11 cellular contexts compared by ENCODE assay signal in the genomic region with DNA sequence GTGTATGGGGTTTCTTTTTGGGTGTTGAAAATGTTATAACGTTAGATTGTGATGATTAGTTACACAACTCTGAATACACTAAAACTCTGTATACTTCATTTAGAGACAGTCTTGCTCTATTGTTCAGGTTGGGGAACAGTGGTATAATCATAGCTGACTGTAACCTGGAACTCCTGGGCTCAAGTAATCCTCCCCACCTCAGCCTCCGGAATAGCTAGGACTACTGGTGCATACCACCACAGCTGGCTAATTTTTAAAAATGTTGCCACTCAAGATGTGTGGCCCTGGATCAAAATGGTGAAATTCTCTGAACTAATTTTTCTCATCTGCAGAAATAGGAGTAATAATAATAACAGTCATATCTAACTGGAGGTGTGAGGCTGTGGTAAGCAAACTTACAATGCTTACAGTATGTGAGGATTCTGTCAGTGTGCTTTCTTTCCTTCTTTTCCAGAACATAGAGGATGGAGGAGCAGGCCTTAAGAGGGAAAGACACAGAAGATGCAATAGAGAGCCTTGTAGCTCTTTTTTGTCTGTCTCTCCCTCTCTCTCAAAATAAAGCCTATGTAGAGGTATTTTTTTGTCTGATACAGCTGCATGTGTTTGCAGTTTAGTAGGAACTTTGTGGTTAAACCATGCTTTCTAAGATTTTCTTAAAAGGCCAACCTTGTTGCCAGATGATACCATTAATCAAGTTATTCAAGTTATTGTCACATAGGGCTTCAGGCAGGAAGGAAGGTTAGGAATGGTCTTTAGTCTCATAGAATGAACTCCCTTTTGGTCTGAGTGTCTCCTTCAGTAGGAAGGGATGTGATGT. TPM values are rescaled to one million over a fixed set of nuclear protein-coding genes. Genes with fewer than 3 reads are reported as not detected.
DNase-seq lines count a peak whose midpoint lies in the region; ATAC-seq and TF ChIP-seq lines count a peak whose summit lies in the region.
"Had no signal": no experiment of that assay in that cellular context is flagged by ENCODE, and none has a peak within 500 bp of the region (broad histone marks: within the 10 kb centered on the region; RNA-seq: fewer than 3 reads in every experiment).

No MANE protein-coding gene starts in this region.

- H3K9ac ChIP-seq in fibroblast of lung (ENCODE audit: insufficient read depth, low read length) = no peak overlapping the region

- TF ChIP-seq CTCF in Panc1 (IDR thresholded peaks at IDR 0.05) (no peak), fibroblast of lung (conservative IDR thresholded peaks at IDR 0.05 in 1 of 2, IDR thresholded peaks at IDR 0.05 in 1 of 2; ENCODE audit: low read depth in 1 of 2, low read length in 2 of 2) (no peak)

- H3K36me3 ChIP-seq in Panc1 (ENCODE audit: control insufficient read depth, insufficient read depth, low read length) (no peaks in the 10 kb centered on the region; the same call in 1 of the 2 replicates), fibroblast of lung (ENCODE audit: control insufficient read depth, insufficient read depth, low read length) (peaks cover 2% of the 10 kb centered on the region)

- H3K79me2 ChIP-seq in fibroblast of lung (ENCODE audit: control insufficient read depth, insufficient read depth, low read length) = peaks cover 91% of the 10 kb centered on the region

- intact Hi-C loops in activated naive CD4-positive, alpha-beta T cell treated with anti-CD3 and anti-CD28 coated beads for 36 hours (cut with micrococcal nuclease) = no loop called here
- intact Hi-C loops in Panc1 (cut with micrococcal nuclease; ENCODE audit: unreplicated experiment) = no loop called here

- H3K27me3 ChIP-seq in Panc1 (ENCODE audit: control insufficient read depth, insufficient read depth, low read length) (no peaks in the 10 kb centered on the region), fibroblast of lung (ENCODE audit: control insufficient read depth, insufficient read depth, low read length) (no peaks in the 10 kb centered on the region)

- peaks cover 9% of the 10 kb centered on the region for H3K36me3 Mint-ChIP-seq in activated naive CD4-positive, alpha-beta T cell treated with anti-CD3 and anti-CD28 coated beads for 36 hours (ENCODE audit: low read depth)
- peaks cover 22% of the 10 kb centered on the region for H3K36me3 Mint-ChIP-seq in stimulated activated memory B cell treated with anti-CD40 and anti-IgM and Interleukin-4, amounts not matched to agents 10 μg/mL and 1 μg/mL and 100 μg/mL, for 72 hours

- H3K4me3 Mint-ChIP-seq in activated naive CD4-positive, alpha-beta T cell treated with anti-CD3 and anti-CD28 coated beads for 36 hours = peak overlapping the region; percentile 6
- peak overlapping the region; percentile 68 for H3K4me3 Mint-ChIP-seq in stimulated activated memory B cell treated with anti-CD40 and anti-IgM and Interleukin-4, amounts not matched to agents 10 μg/mL and 1 μg/mL and 100 μg/mL, for 72 hours

- peaks cover 2% of the 10 kb centered on the region for H4K20me1 ChIP-seq in fibroblast of lung (ENCODE audit: control insufficient read depth, extremely low read depth, insufficient read depth, low read length)

- H3K27me3 Mint-ChIP-seq in activated naive CD4-positive, alpha-beta T cell treated with anti-CD3 and anti-CD28 coated beads for 36 hours (ENCODE audit: low read depth) = no peaks in the 10 kb centered on the region
- H3K27me3 Mint-ChIP-seq in stimulated activated memory B cell treated with anti-CD40 and anti-IgM and Interleukin-4, amounts not matched to agents 10 μg/mL and 1 μg/mL and 100 μg/mL, for 72 hours = no peaks in the 10 kb centered on the region

- BruUV-seq in Panc1 (replicated peaks; lab: Mats Ljungman, UMichigan) = TSS peak; percentile 10

- H3K27ac ChIP-seq in Panc1 (ENCODE audit: low read length) (no peak overlapping the region), fibroblast of lung (ENCODE audit: insufficient read depth, low read length) (no peak overlapping the region)

- CTCF ChIA-PET in activated naive CD4-positive, alpha-beta T cell treated with anti-CD3 and anti-CD28 coated beads for 36 hours (lab: Charles Lee) = no interaction called here
- CTCF ChIA-PET in Panc1 (lab: Charles Lee) = no interaction called here

- H3K9me3 Mint-ChIP-seq in activated naive CD4-positive, alpha-beta T cell treated with anti-CD3 and anti-CD28 coated beads for 36 hours = no peaks in the 10 kb centered on the region
- H3K9me3 Mint-ChIP-seq in stimulated activated memory B cell treated with anti-CD40 and anti-IgM and Interleukin-4, amounts not matched to agents 10 μg/mL and 1 μg/mL and 100 μg/mL, for 72 hours = no peaks in the 10 kb centered on the region

- H3K4me1 Mint-ChIP-seq in activated naive CD4-positive, alpha-beta T cell treated with anti-CD3 and anti-CD28 coated beads for 36 hours (ENCODE audit: low read depth) = peaks cover 83% of the 10 kb centered on the region
- H3K4me1 Mint-ChIP-seq in stimulated activated memory B cell treated with anti-CD40 and anti-IgM and Interleukin-4, amounts not matched to agents 10 μg/mL and 1 μg/mL and 100 μg/mL, for 72 hours = peaks cover 94% of the 10 kb centered on the region

- no peak for DNase-seq in activated naive CD4-positive, alpha-beta T cell treated with anti-CD3 and anti-CD28 coated beads for 36 hours
- no peak for DNase-seq in activated naive CD4-positive, alpha-beta T cell treated with anti-CD3 and anti-CD28 coated beads, Interleukin-2, amount 50 U/mL, for 16 hours
- no peak for DNase-seq in Panc1 (ENCODE audit: low read depth, low spot score)
- DNase-seq in fibroblast of lung (ENCODE audit: low read depth in 2 of 2) = peak; percentile 71 to 73
- no peak for DNase-seq in amygdala (lab: John Stamatoyannopoulos, UW)
- DNase-seq in activated effector memory CD4-positive, alpha-beta T cell treated with Interleukin-2 at 50 U/mL for 16 hours = no peak
- DNase-seq: midbrain, NCI-H2107 had no signal

- no peak overlapping the region for H2AFZ ChIP-seq in fibroblast of lung (ENCODE audit: low read length)

- in situ Hi-C loops in Panc1 (cut with HindIII; ENCODE audit: low pct_unique_long_range_greater_than_20kb, low sequenced_read_pairs) = no loop called here

- H3K4me1 ChIP-seq in Panc1 (ENCODE audit: control insufficient read depth, insufficient read depth, low read length) (no peaks in the 10 kb centered on the region; the same call in none of the 2 replicates), fibroblast of lung (ENCODE audit: control insufficient read depth, extremely low read depth, insufficient read depth, low read length) (peaks cover 8% of the 10 kb centered on the region)

- H3K4me3 ChIP-seq in Panc1 (ENCODE audit: low read depth in 2 of 2, low read length in 2 of 2) = no peak overlapping the region
- H3K4me3 ChIP-seq in fibroblast of lung (replicated peaks in 1 of 4; ENCODE audit: control extremely low read depth in 1 of 4, insufficient read depth in 1 of 4, low read depth in 3 of 4, low read length in 4 of 4) = no peak overlapping the region
- H3K4me3 ChIP-seq: smooth muscle cell had no signal

- H3K9me3 ChIP-seq in Panc1 (ENCODE audit: control insufficient read depth, insufficient read depth, low read depth, low read length) (no peaks in the 10 kb centered on the region), fibroblast of lung (ENCODE audit: control insufficient read depth, insufficient read depth, low read depth, low read length) (no peaks in the 10 kb centered on the region)

- POLR2A ChIA-PET in Panc1 (lab: Charles Lee) = no interaction called here

- no peak overlapping the region for H3K4me2 ChIP-seq in fibroblast of lung (ENCODE audit: extremely low read depth, insufficient read depth, low read length)
- H3K4me2 ChIP-seq: smooth muscle cell had no signal

- ATAC-seq in Panc1 (no peak), GM18520 (IDR thresholded peaks at IDR 0.05; ENCODE audit: unreplicated experiment) (no peak)
- ATAC-seq in stimulated activated memory B cell treated with anti-CD40 and anti-IgM and Interleukin-4, amounts not matched to agents 10 μg/mL and 1 μg/mL and 100 μg/mL, for 72 hours = peak; percentile 62

- H3K27ac Mint-ChIP-seq in activated naive CD4-positive, alpha-beta T cell treated with anti-CD3 and anti-CD28 coated beads for 36 hours = peak overlapping the region; percentile 30
- H3K27ac Mint-ChIP-seq in stimulated activated memory B cell treated with anti-CD40 and anti-IgM and Interleukin-4, amounts not matched to agents 10 μg/mL and 1 μg/mL and 100 μg/mL, for 72 hours = peak overlapping the region; percentile 81

RNA-seq across cellular contexts. Expression of a gene that starts 7.5 kb away (rescaled TPM):
- 100 to 1,000 TPM; 165 TPM for total RNA-seq in activated naive CD4-positive, alpha-beta T cell treated with anti-CD3 and anti-CD28 coated beads for 36 hours
- total RNA-seq in Panc1 (2021; ENCODE audit: unreplicated experiment) = 158 TPM
- polyA plus RNA-seq in Panc1 (2012; ENCODE audit: insufficient read length) = 126 TPM
- 123 and 164 TPM in 2 replicates for total RNA-seq in fibroblast of lung
- polyA plus RNA-seq in fibroblast of lung = 171 and 211 TPM in 2 replicates
- polyA plus RNA-seq in fibroblast of lung (2012) = 273 and 299 TPM in 2 replicates
- polyA minus RNA-seq in fibroblast of lung (ENCODE audit: low replicate concordance) = 212 and 237 TPM in 2 replicates

RNA-seq across cellular contexts. Expression of a gene that starts 58.3 kb away (rescaled TPM):
- total RNA-seq in activated naive CD4-positive, alpha-beta T cell treated with anti-CD3 and anti-CD28 coated beads for 36 hours = 10 to 100 TPM; 45.7 to 47.4 TPM
- total RNA-seq in Panc1 (2021; ENCODE audit: unreplicated experiment) (93.4 TPM), fibroblast of lung (8.6 and 9.5 TPM in 2 replicates)
- 56.2 TPM for polyA plus RNA-seq in Panc1 (2012; ENCODE audit: insufficient read length)
- polyA plus RNA-seq in fibroblast of lung = 10.0 and 14.1 TPM in 2 replicates
- polyA plus RNA-seq in fibroblast of lung (2012) = 9.9 and 13.4 TPM in 2 replicates
- polyA minus RNA-seq in fibroblast of lung (ENCODE audit: low replicate concordance) = 46.6 and 98.6 TPM in 2 replicates

Comparison
In these comparisons a context has a peak if more than half of its experiments do, and no peak if none do; other contexts are left out.
1. DNase-seq: peak in fibroblast of lung (2 of 2); none in activated naive CD4-positive, alpha-beta T cell treated with anti-CD3 and anti-CD28 coated beads for 36 hours (single experiment), activated naive CD4-positive, alpha-beta T cell treated with anti-CD3 and anti-CD28 coated beads, Interleukin-2, amount 50 U/mL, for 16 hours (single experiment), Panc1 (single experiment), amygdala (0 of 56) and activated effector memory CD4-positive, alpha-beta T cell treated with Interleukin-2 at 50 U/mL for 16 hours (single experiment).